2 cellular contexts compared by ENCODE assay signal in the genomic region with DNA sequence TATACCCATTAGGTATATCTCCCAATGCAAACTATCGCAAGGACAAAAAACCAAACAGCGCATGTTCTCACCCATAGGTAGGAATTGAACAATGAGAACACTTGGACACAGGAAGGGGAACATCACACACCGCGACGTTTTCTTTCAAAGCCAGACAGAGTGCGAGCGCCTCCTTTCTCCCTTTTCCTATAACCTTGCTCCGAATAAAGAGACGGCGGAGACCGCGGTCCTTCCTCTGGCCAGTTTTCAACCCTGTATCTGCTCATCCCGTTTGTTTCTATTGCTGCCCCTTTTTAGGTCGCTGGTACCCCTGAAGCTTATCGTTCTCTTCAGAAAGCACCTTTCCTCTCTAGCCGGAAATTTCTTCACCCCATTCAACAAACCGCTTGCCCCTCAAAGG.
TF ChIP-seq lines count a peak whose summit lies in the region.

No MANE protein-coding gene starts in this region.

TF ChIP-seq in SK-N-SH, 30 proteins besides CTCF, POLR2A, EP300 and RAD21:
- no peak for TF ChIP-seq PBX3 (IDR thresholded peaks at IDR 0.05)
- TF ChIP-seq SIN3A (IDR thresholded peaks at IDR 0.05; ENCODE audit: borderline replicate concordance, low read depth, low read length), result no peak
- TF ChIP-seq GATA2 (CRISPR knock-in tag; IDR thresholded peaks at IDR 0.05), result no peak
- TF ChIP-seq CHD2 (IDR thresholded peaks at IDR 0.05; ENCODE audit: low read length, partially characterized antibody), result no peak
- no peak for TF ChIP-seq USF2 (IDR thresholded peaks at IDR 0.05; ENCODE audit: borderline replicate concordance, low read depth, low read length)
- TF ChIP-seq, protein P1, sequence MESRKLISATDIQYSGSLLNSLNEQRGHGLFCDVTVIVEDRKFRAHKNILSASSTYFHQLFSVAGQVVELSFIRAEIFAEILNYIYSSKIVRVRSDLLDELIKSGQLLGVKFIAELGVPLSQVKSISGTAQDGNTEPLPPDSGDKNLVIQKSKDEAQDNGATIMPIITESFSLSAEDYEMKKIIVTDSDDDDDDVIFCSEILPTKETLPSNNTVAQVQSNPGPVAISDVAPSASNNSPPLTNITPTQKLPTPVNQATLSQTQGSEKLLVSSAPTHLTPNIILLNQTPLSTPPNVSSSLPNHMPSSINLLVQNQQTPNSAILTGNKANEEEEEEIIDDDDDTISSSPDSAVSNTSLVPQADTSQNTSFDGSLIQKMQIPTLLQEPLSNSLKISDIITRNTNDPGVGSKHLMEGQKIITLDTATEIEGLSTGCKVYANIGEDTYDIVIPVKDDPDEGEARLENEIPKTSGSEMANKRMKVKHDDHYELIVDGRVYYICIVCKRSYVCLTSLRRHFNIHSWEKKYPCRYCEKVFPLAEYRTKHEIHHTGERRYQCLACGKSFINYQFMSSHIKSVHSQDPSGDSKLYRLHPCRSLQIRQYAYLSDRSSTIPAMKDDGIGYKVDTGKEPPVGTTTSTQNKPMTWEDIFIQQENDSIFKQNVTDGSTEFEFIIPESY (IDR thresholded peaks at IDR 0.05; ENCODE audit: borderline replicate concordance, low read depth), result no peak
- no peak for TF ChIP-seq SMC3 (IDR thresholded peaks at IDR 0.05; ENCODE audit: low read depth, low read length)
- TF ChIP-seq EZH2phosphoT487 (IDR thresholded peaks at IDR 0.05; ENCODE audit: borderline replicate concordance, low read depth), result no peak
- no peak for TF ChIP-seq NFIC (IDR thresholded peaks at IDR 0.05; ENCODE audit: borderline replicate concordance)
- no peak for TF ChIP-seq TEAD4 (IDR thresholded peaks at IDR 0.05; ENCODE audit: borderline replicate concordance, insufficient read depth)
- no peak for TF ChIP-seq IRF3 (IDR thresholded peaks at IDR 0.05; ENCODE audit: low read depth, low read length)
- no peak for TF ChIP-seq FOXJ3 (CRISPR knock-in tag; IDR thresholded peaks at IDR 0.05)
- TF ChIP-seq MAX (IDR thresholded peaks at IDR 0.05; ENCODE audit: low read depth), result no peak
- no peak for TF ChIP-seq JUND (IDR thresholded peaks at IDR 0.05)
- no peak for TF ChIP-seq REST (IDR thresholded peaks at IDR 0.05; ENCODE audit: low read depth, low read length)
- no peak for TF ChIP-seq RXRA (IDR thresholded peaks at IDR 0.05; ENCODE audit: borderline replicate concordance, low read depth)

TF ChIP-seq in SK-N-SH treated with all-trans-retinoic acid at 6 μM for 48 hours, 23 proteins besides CTCF, POLR2A, EP300 and RAD21 (continued from another document):
- TF ChIP-seq, protein P2, sequence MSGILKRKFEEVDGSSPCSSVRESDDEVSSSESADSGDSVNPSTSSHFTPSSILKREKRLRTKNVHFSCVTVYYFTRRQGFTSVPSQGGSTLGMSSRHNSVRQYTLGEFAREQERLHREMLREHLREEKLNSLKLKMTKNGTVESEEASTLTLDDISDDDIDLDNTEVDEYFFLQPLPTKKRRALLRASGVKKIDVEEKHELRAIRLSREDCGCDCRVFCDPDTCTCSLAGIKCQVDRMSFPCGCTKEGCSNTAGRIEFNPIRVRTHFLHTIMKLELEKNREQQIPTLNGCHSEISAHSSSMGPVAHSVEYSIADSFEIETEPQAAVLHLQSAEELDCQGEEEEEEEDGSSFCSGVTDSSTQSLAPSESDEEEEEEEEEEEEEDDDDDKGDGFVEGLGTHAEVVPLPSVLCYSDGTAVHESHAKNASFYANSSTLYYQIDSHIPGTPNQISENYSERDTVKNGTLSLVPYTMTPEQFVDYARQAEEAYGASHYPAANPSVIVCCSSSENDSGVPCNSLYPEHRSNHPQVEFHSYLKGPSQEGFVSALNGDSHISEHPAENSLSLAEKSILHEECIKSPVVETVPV (CRISPR knock-in tag; IDR thresholded peaks at IDR 0.05), result no peak
- TF ChIP-seq GLIS3 (CRISPR knock-in tag; IDR thresholded peaks at IDR 0.05), result no peak
- TF ChIP-seq RARB (CRISPR knock-in tag; IDR thresholded peaks at IDR 0.05), result no peak
- no peak for TF ChIP-seq CSDC2 (CRISPR knock-in tag; IDR thresholded peaks at IDR 0.05)
- no peak for TF ChIP-seq ARNTL (CRISPR knock-in tag; IDR thresholded peaks at IDR 0.05; ENCODE audit: borderline replicate concordance, low read depth)
- no peak for TF ChIP-seq TOX (CRISPR knock-in tag; IDR thresholded peaks at IDR 0.05; ENCODE audit: borderline replicate concordance)
- TF ChIP-seq BACH2 (CRISPR knock-in tag; IDR thresholded peaks at IDR 0.05; ENCODE audit: borderline replicate concordance), result no peak
- TF ChIP-seq OSR1 (CRISPR knock-in tag; IDR thresholded peaks at IDR 0.05), result no peak
- TF ChIP-seq ZNF565 (CRISPR knock-in tag; conservative IDR thresholded peaks at IDR 0.05; ENCODE audit: low read depth), result no peak
